Comparison of ENCODE assay signal across 8 cellular contexts in the genomic region with DNA sequence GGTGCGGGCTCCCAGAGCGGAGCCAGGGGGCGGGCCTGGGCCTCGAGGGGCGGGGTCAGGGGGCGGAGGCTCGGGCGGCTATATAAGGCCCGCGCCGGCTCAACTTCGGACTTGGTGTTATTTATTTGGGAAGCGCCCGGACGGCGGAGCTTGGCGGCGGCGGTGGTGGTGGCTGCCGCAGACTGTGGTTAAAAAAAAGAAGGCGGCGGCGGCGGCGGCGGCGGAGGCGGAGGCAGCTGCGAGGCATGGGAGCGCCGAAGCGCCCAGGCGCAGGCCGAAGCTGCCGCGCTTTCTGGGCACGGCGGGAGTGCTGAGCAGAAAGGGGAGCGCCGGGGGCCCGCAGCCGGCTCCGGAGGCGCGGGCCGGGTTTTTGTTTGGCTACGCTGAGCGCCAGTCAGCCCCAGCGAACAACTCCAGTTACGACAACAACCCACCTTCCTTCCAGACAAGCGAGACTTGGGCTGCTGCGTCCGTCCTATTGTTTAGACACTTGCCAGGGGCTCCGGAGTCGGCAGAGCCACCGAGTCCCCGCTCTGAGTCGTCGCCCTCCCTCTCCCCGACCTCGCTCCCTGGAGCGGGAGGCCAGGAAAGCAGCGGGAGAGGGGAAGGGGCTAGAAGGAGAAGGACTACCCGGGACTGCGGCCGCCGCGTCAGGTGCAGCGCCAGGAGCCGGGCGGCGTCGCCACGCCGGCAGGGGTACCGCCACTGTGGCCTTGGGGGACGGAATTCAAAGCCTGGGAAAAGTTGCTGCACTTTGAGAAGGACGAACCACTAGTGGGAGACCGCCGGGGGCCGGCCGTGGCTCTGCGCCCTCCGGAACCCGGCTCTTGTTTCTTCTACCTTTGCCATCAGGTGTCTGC. TPM values are rescaled to one million over a fixed set of nuclear protein-coding genes. Genes with fewer than 3 reads are reported as not detected.
DNase-seq lines count a peak whose midpoint lies in the region; ATAC-seq and TF ChIP-seq lines count a peak whose summit lies in the region.

Gene SLIT2 (plus strand): TSS at position 110 of the 860 bp plus-strand sequence. CDS start 1,911 bp downstream, outside the sequence.

- TF ChIP-seq CTCF in BE2C (IDR thresholded peaks at IDR 0.05; ENCODE audit: low read depth, low read length), result no peak
- peak; percentile 27 for TF ChIP-seq CTCF in osteocyte (IDR thresholded peaks at IDR 0.05)
- no peak for TF ChIP-seq CTCF in CD14-positive monocyte (IDR thresholded peaks at IDR 0.05)

- H3K9me3 ChIP-seq in BE2C, result no peaks in the 10 kb centered on the region

- H3K4me3 ChIP-seq in BE2C (ENCODE audit: low read depth, low read length), result peak within 1 kb of the TSS; percentile 50

- no peaks in the 10 kb centered on the region for H3K9me3 Mint-ChIP-seq in activated naive CD4-positive, alpha-beta T cell treated with anti-CD3 and anti-CD28 coated beads, Interleukin-2, amount 50 U/mL, for 24 hours
- no peaks in the 10 kb centered on the region for H3K9me3 Mint-ChIP-seq in osteocyte (ENCODE audit: unreplicated experiment)
- peaks cover 0 to 18% (median 8%) of the 10 kb centered on the region in 7 donors for H3K9me3 Mint-ChIP-seq in CD14-positive monocyte

- DNase-seq in BE2C (peak; percentile 83), NCI-H226 (peak; percentile 54), Right ventricle myocardium inferior (ENCODE audit: missing footprints) (peak; percentile 87), osteocyte (ENCODE audit: extremely low spot score, unreplicated experiment) (peak; percentile 96), CD14-positive monocyte (ENCODE audit: low spot score) (no peak)

- H3K27me3 ChIP-seq in BE2C, result peaks cover 70% of the 10 kb centered on the region

- intact Hi-C loops in Right ventricle myocardium inferior (cut with DNase I), result no loop called here
- intact Hi-C loops in CD14-positive monocyte (cut with micrococcal nuclease), result no loop called here

- peak within 1 kb of the TSS; percentile 44 for H3K4me3 Mint-ChIP-seq in activated naive CD4-positive, alpha-beta T cell treated with anti-CD3 and anti-CD28 coated beads, Interleukin-2, amount 50 U/mL, for 24 hours
- H3K4me3 Mint-ChIP-seq in osteocyte (ENCODE audit: unreplicated experiment), result peak within 1 kb of the TSS; percentile 97
- H3K4me3 Mint-ChIP-seq in CD14-positive monocyte, result peak within 1 kb of the TSS in 1 of 2 donors; percentile 88

- no peaks in the 10 kb centered on the region for H3K36me3 Mint-ChIP-seq in activated naive CD4-positive, alpha-beta T cell treated with anti-CD3 and anti-CD28 coated beads, Interleukin-2, amount 50 U/mL, for 24 hours
- no peaks in the 10 kb centered on the region for H3K36me3 Mint-ChIP-seq in osteocyte (ENCODE audit: unreplicated experiment)
- no peaks in the 10 kb centered on the region for H3K36me3 Mint-ChIP-seq in CD14-positive monocyte

- H3K27ac Mint-ChIP-seq in activated naive CD4-positive, alpha-beta T cell treated with anti-CD3 and anti-CD28 coated beads, Interleukin-2, amount 50 U/mL, for 24 hours, result no peak within 1 kb of the TSS
- H3K27ac Mint-ChIP-seq in osteocyte (ENCODE audit: unreplicated experiment) (peak within 1 kb of the TSS; percentile 94), CD14-positive monocyte (peak within 1 kb of the TSS in 1 of 7 donors; percentile 54)

- peaks cover 35% of the 10 kb centered on the region for H3K27me3 Mint-ChIP-seq in activated naive CD4-positive, alpha-beta T cell treated with anti-CD3 and anti-CD28 coated beads, Interleukin-2, amount 50 U/mL, for 24 hours
- H3K27me3 Mint-ChIP-seq in osteocyte (ENCODE audit: unreplicated experiment), result no peaks in the 10 kb centered on the region
- peaks cover 56 to 72% (median 58%) of the 10 kb centered on the region in 3 donors for H3K27me3 Mint-ChIP-seq in CD14-positive monocyte (ENCODE audit: low read depth in 3 of 3)

- peaks cover 11% of the 10 kb centered on the region for H3K4me1 Mint-ChIP-seq in activated naive CD4-positive, alpha-beta T cell treated with anti-CD3 and anti-CD28 coated beads, Interleukin-2, amount 50 U/mL, for 24 hours
- H3K4me1 Mint-ChIP-seq in osteocyte (ENCODE audit: unreplicated experiment), result peaks cover 50% of the 10 kb centered on the region
- H3K4me1 Mint-ChIP-seq in CD14-positive monocyte, result peaks cover 5% of the 10 kb centered on the region

- H3K36me3 ChIP-seq in BE2C, result no peaks in the 10 kb centered on the region

- peak; percentile 79 for ATAC-seq in GM18909 (IDR thresholded peaks at IDR 0.05; ENCODE audit: poor library complexity, unreplicated experiment)
- peak; percentile 65 for ATAC-seq in HG03108 (IDR thresholded peaks at IDR 0.05; ENCODE audit: unreplicated experiment)
- ATAC-seq in Right ventricle myocardium inferior, result peak; percentile 93

- no peaks in the 10 kb centered on the region for H3K4me1 ChIP-seq in BE2C

RNA-seq across cellular contexts. Expression of gene SLIT2, which starts in this region (rescaled TPM):
- polyA plus RNA-seq in BE2C (2012; ENCODE audit: insufficient read depth, insufficient read length, low read depth), result 1.2 TPM
- total RNA-seq in Right ventricle myocardium inferior (12.1 TPM), osteocyte (45.6 and 55.6 TPM in 2 replicates)
- polyA plus RNA-seq in CD14-positive monocyte, result not detected
